Comparison of ENCODE assay signal across 15 cellular contexts in genomic region chr1:48940946-48941732, GRCh38.
"Had no signal": no experiment of that assay in that cellular context is flagged by ENCODE, and none has a peak within 500 bp of the region (broad histone marks: within the 10 kb centered on the region; RNA-seq: fewer than 3 reads in every experiment).

No MANE protein-coding gene starts in this region.

- H3K4me3 ChIP-seq: coronary artery, ovary, spleen, suprapubic skin had no signal

- DNase-seq: activated naive CD4-positive, alpha-beta T cell; activated naive CD8-positive, alpha-beta T cell treated with anti-CD3 and anti-CD28 coated beads, Interleukin-2, amount 10 ng/mL, durations not matched to agents 7 days and 5 days; brain microvascular endothelial cell; effector CD4-positive, alpha-beta T cell; foreskin keratinocyte; glutamatergic neuron; left cardiac atrium; naive thymus-derived CD4-positive, alpha-beta T cell; ovary; spleen had no signal

- ATAC-seq: activated CD4-positive, CD25-positive, alpha-beta regulatory T cell treated with anti-CD3 and anti-CD28 coated beads, Interleukin-2, amount 50 U/mL, for 24 hours; foreskin keratinocyte; left cardiac atrium; naive thymus-derived CD4-positive, alpha-beta T cell; sciatic nerve had no signal

- H3K9me3 ChIP-seq: ovary, spleen, suprapubic skin had no signal

- H3K4me1 ChIP-seq: foreskin keratinocyte, spleen, suprapubic skin had no signal

- H3K27ac ChIP-seq: brain microvascular endothelial cell, coronary artery, foreskin keratinocyte, ovary, spleen, suprapubic skin had no signal

- H3K36me3 ChIP-seq: brain microvascular endothelial cell, ovary, spleen, suprapubic skin had no signal

- FAIRE-seq: endothelial cell of umbilical vein had no signal

- H3K27me3 ChIP-seq: brain microvascular endothelial cell, foreskin keratinocyte, ovary, spleen, suprapubic skin had no signal
